Comparison of ENCODE assay signal across 11 cellular contexts in genomic region chr11:122097419-122098001, GRCh38. TPM values are rescaled to one million over a fixed set of nuclear protein-coding genes. Genes with fewer than 3 reads are reported as not detected.
DNase-seq lines count a peak whose midpoint lies in the region; ATAC-seq and TF ChIP-seq lines count a peak whose summit lies in the region.
"Had no signal": no experiment of that assay in that cellular context is flagged by ENCODE, and none has a peak within 500 bp of the region (broad histone marks: within the 10 kb centered on the region; RNA-seq: fewer than 3 reads in every experiment).

No MANE protein-coding gene starts in this region.

- no peak for TF ChIP-seq POLR2A in esophagus muscularis mucosa (IDR thresholded peaks at IDR 0.05; ENCODE audit: low read depth)

- H2AFZ ChIP-seq in PC-9 = no peak overlapping the region
- H2AFZ ChIP-seq: parathyroid adenoma had no signal

- H3K27me3 ChIP-seq in BE2C (peaks cover 8% of the 10 kb centered on the region), esophagus muscularis mucosa (no peaks in the 10 kb centered on the region), PC-9 (ENCODE audit: insufficient read depth, low read depth) (no peaks in the 10 kb centered on the region)

- peak overlapping the region; percentile 68 for H3K4me3 ChIP-seq in BE2C (ENCODE audit: low read depth, low read length)
- peak overlapping the region; percentile 63 to 69 (median 63) for H3K4me3 ChIP-seq in esophagus muscularis mucosa
- no peak overlapping the region for H3K4me3 ChIP-seq in PC-9
- H3K4me3 ChIP-seq: upper lobe of left lung had no signal

- H3K27ac ChIP-seq in esophagus muscularis mucosa (replicated peaks in 1 of 4) = peak overlapping the region; percentile 88 to 93 (median 92)
- H3K27ac ChIP-seq in PC-9 = no peak overlapping the region
- H3K27ac ChIP-seq: parathyroid adenoma, upper lobe of left lung had no signal

- H3F3A ChIP-seq in PC-9 (ENCODE audit: insufficient read depth, low read depth) = no peaks in the 10 kb centered on the region

- H3K36me3 ChIP-seq in BE2C = no peaks in the 10 kb centered on the region
- no peaks in the 10 kb centered on the region for H3K36me3 ChIP-seq in esophagus muscularis mucosa
- peaks cover 9% of the 10 kb centered on the region; the same call in 1 of the 2 replicates for H3K36me3 ChIP-seq in PC-9 (ENCODE audit: low read depth)
- H3K36me3 ChIP-seq: upper lobe of left lung had no signal

- CTCF ChIA-PET in PC-9 (lab: Charles Lee) = no interaction called here

- TF ChIP-seq CTCF in BE2C (IDR thresholded peaks at IDR 0.05; ENCODE audit: low read depth, low read length) (no peak), esophagus muscularis mucosa (IDR thresholded peaks at IDR 0.05) (no peak), progenitor cell of endocrine pancreas (IDR thresholded peaks at IDR 0.05; ENCODE audit: unreplicated experiment) (no peak), PC-9 (conservative IDR thresholded peaks at IDR 0.05) (no peak)

- POLR2A ChIA-PET in PC-9 (lab: Charles Lee; ENCODE audit: unreplicated experiment) = no interaction called here

- H3K36me3 Mint-ChIP-seq in progenitor cell of endocrine pancreas (ENCODE audit: insufficient read depth) = no peaks in the 10 kb centered on the region
- H3K36me3 Mint-ChIP-seq in effector memory CD8-positive, alpha-beta T cell (ENCODE audit: insufficient read depth) = no peaks in the 10 kb centered on the region

- H3K4me3 Mint-ChIP-seq in progenitor cell of endocrine pancreas (ENCODE audit: low read depth) = peak overlapping the region; percentile 11
- H3K4me3 Mint-ChIP-seq in effector memory CD8-positive, alpha-beta T cell = no peak overlapping the region

- no peaks in the 10 kb centered on the region for H3K9me3 Mint-ChIP-seq in progenitor cell of endocrine pancreas (ENCODE audit: low read depth)
- H3K9me3 Mint-ChIP-seq in effector memory CD8-positive, alpha-beta T cell = no peaks in the 10 kb centered on the region

- peaks cover 6% of the 10 kb centered on the region; the same call in 1 of the 2 replicates for H4K20me1 ChIP-seq in PC-9 (ENCODE audit: insufficient read depth)

- H3K79me2 ChIP-seq in PC-9 (ENCODE audit: low read depth) = no peaks in the 10 kb centered on the region
- H3K79me2 ChIP-seq: parathyroid adenoma had no signal

- H3K4me2 ChIP-seq in PC-9 = no peak overlapping the region

- H3K27me3 Mint-ChIP-seq in progenitor cell of endocrine pancreas = peaks cover 57% of the 10 kb centered on the region
- H3K27me3 Mint-ChIP-seq in effector memory CD8-positive, alpha-beta T cell = peaks cover 25 to 29% of the 10 kb centered on the region in 2 donors

- H3K9me3 ChIP-seq in BE2C = no peaks in the 10 kb centered on the region
- no peaks in the 10 kb centered on the region for H3K9me3 ChIP-seq in esophagus muscularis mucosa
- H3K9me3 ChIP-seq in PC-9 (ENCODE audit: insufficient read depth, low read depth) = 0 out of 2 replicates have a peak, but pooled peaks cover 3% of the 10 kb centered on the region
- H3K9me3 ChIP-seq: upper lobe of left lung had no signal

- no peak for ATAC-seq in GM19035 (IDR thresholded peaks at IDR 0.05; ENCODE audit: unreplicated experiment)
- ATAC-seq in effector memory CD8-positive, alpha-beta T cell (replicated peaks) = no peak
- no peak for ATAC-seq in GM19397 (IDR thresholded peaks at IDR 0.05; ENCODE audit: unreplicated experiment)

- H3K4me1 Mint-ChIP-seq in progenitor cell of endocrine pancreas (ENCODE audit: low read depth) = peaks cover 14% of the 10 kb centered on the region
- no peaks in the 10 kb centered on the region for H3K4me1 Mint-ChIP-seq in effector memory CD8-positive, alpha-beta T cell (ENCODE audit: low read depth in 2 of 2)

- peak; percentile 11 for DNase-seq in BE2C
- DNase-seq in NCI-H2227 treated with DMSO at 0.1 percent for 48 hours (lab: John Stamatoyannopoulos, UW) = peak; percentile 90
- DNase-seq in esophagus muscularis mucosa (ENCODE audit: extremely low spot score) = no peak
- no peak for DNase-seq in progenitor cell of endocrine pancreas (ENCODE audit: low spot score, unreplicated experiment)
- DNase-seq in effector memory CD8-positive, alpha-beta T cell = no peak
- no peak for DNase-seq in PC-9
- DNase-seq: DMS153, upper lobe of left lung had no signal

- H3K27ac Mint-ChIP-seq in progenitor cell of endocrine pancreas = peak overlapping the region; percentile 63
- no peak overlapping the region for H3K27ac Mint-ChIP-seq in effector memory CD8-positive, alpha-beta T cell

- intact Hi-C loops in esophagus muscularis mucosa (cut with DNase I) = no loop called here
- intact Hi-C loops in PC-9 (cut with micrococcal nuclease; ENCODE audit: unreplicated experiment) = no loop called here

- WGBS in esophagus muscularis mucosa = 15% methylated on average over 11 of the region's 11 CpGs

- H3K4me1 ChIP-seq in BE2C = peaks cover 3% of the 10 kb centered on the region; the same call in 1 of the 2 replicates
- H3K4me1 ChIP-seq in esophagus muscularis mucosa = peaks cover 14 to 34% (median 26%) of the 10 kb centered on the region in 4 donors
- no peaks in the 10 kb centered on the region for H3K4me1 ChIP-seq in PC-9 (replicated peaks; ENCODE audit: insufficient read depth)

- no TSS peak for BruUV-seq in PC-9 (replicated peaks; lab: Mats Ljungman, UMichigan)

- no peak for TF ChIP-seq EP300 in esophagus muscularis mucosa (IDR thresholded peaks at IDR 0.05)

- peaks cover 5% of the 10 kb centered on the region; the same call in 1 of the 2 replicates for H3K9me2 ChIP-seq in PC-9 (ENCODE audit: insufficient read depth)

RNA-seq across cellular contexts. Expression of gene BLID, which starts 18.5 kb away (rescaled TPM):
- polyA plus RNA-seq in BE2C (2012; ENCODE audit: insufficient read depth, insufficient read length, low read depth) = not detected
- total RNA-seq in esophagus muscularis mucosa = 1 to 10 TPM in 2 of 4 donors, under 1 TPM in 1, not detected in 1; 0.99 to 3.3 (median 1.3) TPM
- total RNA-seq in progenitor cell of endocrine pancreas = not detected in 2 replicates
- 1.8 and 2.0 TPM in 2 replicates for total RNA-seq in PC-9 (2021)

Comparison
In these comparisons a context has a peak if more than half of its experiments do, and no peak if none do; other contexts are left out.
1. DNase-seq: peak in BE2C (single experiment) and NCI-H2227 treated with DMSO at 0.1 percent for 48 hours (single experiment); none in esophagus muscularis mucosa (single experiment), progenitor cell of endocrine pancreas (single experiment), effector memory CD8-positive, alpha-beta T cell (0 of 3) and PC-9 (0 of 2).